In the genomic region with DNA sequence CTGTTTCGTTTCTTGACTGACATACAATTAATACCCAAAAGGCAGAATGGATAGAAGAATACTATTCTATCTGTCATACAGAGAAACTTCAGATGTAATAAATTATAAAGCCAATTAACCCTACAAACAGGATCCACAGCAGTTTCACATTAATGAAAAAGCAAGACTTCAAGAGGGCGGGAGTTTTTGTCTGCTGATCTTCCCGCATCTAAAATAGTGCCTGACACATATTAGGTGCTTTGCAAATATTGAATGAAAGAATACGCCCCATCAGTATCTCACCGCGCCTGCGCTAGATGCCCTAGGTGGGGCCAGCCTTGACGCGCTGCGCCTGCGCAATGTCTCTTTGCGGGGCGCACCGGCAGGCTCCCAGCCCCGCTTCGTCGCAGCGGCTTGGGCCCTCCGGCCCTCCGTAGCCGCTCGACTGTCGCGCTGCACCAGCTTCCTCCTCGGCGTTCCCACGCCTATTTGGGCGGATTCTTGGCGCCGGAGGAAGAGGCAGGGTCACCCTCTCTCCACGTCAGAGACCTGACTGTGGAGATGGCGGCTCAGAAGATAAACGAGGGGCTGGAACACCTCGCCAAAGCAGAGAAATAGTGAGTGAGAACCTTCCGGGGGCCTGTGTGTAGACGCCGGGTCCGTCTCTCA, we compare ENCODE assay signal across 8 cellular contexts. TPM values are rescaled to one million over a fixed set of nuclear protein-coding genes. Genes with fewer than 3 reads are reported as not detected.
A peak's percentile ranks its signal among the peaks of the same experiment; 100 is the strongest.
DNase-seq lines count a peak whose midpoint lies in the region; ATAC-seq and TF ChIP-seq lines count a peak whose summit lies in the region.

A gene (plus strand): TSS at position 465 of the 648 bp plus-strand sequence. CDS start 76 bp downstream, at position 541.

- DNase-seq in AG20443 (ENCODE audit: low spot score) (peak; percentile 100), NCI-H510A treated with DMSO at 0.1 percent for 48 hours (lab: John Stamatoyannopoulos, UW) (peak; percentile 66), choroid plexus epithelial cell (ENCODE audit: low read depth) (peak; percentile 95), kidney epithelial cell (ENCODE audit: low read depth) (peak; percentile 69)
- DNase-seq in activated CD4-positive, alpha-beta T cell treated with anti-CD3 and anti-CD28 coated beads for 24 hours (ENCODE audit: low read depth in 2 of 2): peak; percentile 80 to 82
- DNase-seq in stimulated activated CD4-positive, alpha-beta T cell treated with anti-CD3 and anti-CD28 coated beads, Interleukin-15, amount 100 ng/mL, for 48 hours (ENCODE audit: low read depth in 2 of 2): peak; percentile 77 to 85

- H3K27me3 ChIP-seq in kidney epithelial cell (ENCODE audit: control insufficient read depth, insufficient read depth, low read length): no peaks in the 10 kb centered on the region

- H3K36me3 ChIP-seq in kidney epithelial cell (ENCODE audit: control insufficient read depth, insufficient read depth, low read length): no peaks in the 10 kb centered on the region

- TF ChIP-seq CTCF in choroid plexus epithelial cell (conservative IDR thresholded peaks at IDR 0.05; ENCODE audit: low read depth, low read length): no peak
- no peak for TF ChIP-seq CTCF in kidney epithelial cell (IDR thresholded peaks at IDR 0.05; ENCODE audit: insufficient read depth, low read length, poor library complexity, severe bottlenecking)

- H3K4me3 ChIP-seq in choroid plexus epithelial cell (ENCODE audit: low read depth, low read length) (peak within 1 kb of the TSS; percentile 83), kidney epithelial cell (ENCODE audit: low read depth, low read length) (peak within 1 kb of the TSS; percentile 95)

- peak; percentile 62 for ATAC-seq in GM19043 (IDR thresholded peaks at IDR 0.05; ENCODE audit: low read depth, unreplicated experiment)
- peak; percentile 68 for ATAC-seq in HG03378 (IDR thresholded peaks at IDR 0.05; ENCODE audit: unreplicated experiment)

RNA-seq across cellular contexts. Expression of the gene that starts here (rescaled TPM):
- total RNA-seq in kidney epithelial cell: 29.5 and 36.1 TPM in 2 replicates

Comparison
In these comparisons a context has a peak if more than half of its experiments do, and no peak if none do; other contexts are left out.
1. Peak in every context shown above with its lines: DNase-seq, ATAC-seq and H3K4me3 ChIP-seq.